ENCODE assay signal across 8 cellular contexts in genomic region chr20:32109392-32110172, GRCh38. TPM values are rescaled to one million over a fixed set of nuclear protein-coding genes. Genes with fewer than 3 reads are reported as not detected.
DNase-seq lines count a peak whose midpoint lies in the region; ATAC-seq and TF ChIP-seq lines count a peak whose summit lies in the region.

A gene with protein sequence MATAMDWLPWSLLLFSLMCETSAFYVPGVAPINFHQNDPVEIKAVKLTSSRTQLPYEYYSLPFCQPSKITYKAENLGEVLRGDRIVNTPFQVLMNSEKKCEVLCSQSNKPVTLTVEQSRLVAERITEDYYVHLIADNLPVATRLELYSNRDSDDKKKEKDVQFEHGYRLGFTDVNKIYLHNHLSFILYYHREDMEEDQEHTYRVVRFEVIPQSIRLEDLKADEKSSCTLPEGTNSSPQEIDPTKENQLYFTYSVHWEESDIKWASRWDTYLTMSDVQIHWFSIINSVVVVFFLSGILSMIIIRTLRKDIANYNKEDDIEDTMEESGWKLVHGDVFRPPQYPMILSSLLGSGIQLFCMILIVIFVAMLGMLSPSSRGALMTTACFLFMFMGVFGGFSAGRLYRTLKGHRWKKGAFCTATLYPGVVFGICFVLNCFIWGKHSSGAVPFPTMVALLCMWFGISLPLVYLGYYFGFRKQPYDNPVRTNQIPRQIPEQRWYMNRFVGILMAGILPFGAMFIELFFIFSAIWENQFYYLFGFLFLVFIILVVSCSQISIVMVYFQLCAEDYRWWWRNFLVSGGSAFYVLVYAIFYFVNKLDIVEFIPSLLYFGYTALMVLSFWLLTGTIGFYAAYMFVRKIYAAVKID (plus strand): TSS chr20:32109714. CDS start chr20:32109741, 27 bp downstream.

- H3K27ac ChIP-seq in rectal smooth muscle tissue (ENCODE audit: low read depth, low read length) = peak within 1 kb of the TSS; percentile 90
- H3K27ac ChIP-seq in aorta (ENCODE audit: low read depth in 1 of 2, low read length in 2 of 2) = peak within 1 kb of the TSS; percentile 61 to 96

- intact Hi-C loops in aorta (cut with DNase I) = no loop called here

- peak; percentile 86 for TF ChIP-seq POLR2A in GM18505 (IDR thresholded peaks at IDR 0.05; ENCODE audit: borderline replicate concordance, extremely low read depth, insufficient read depth, insufficient read length)

- peak within 1 kb of the TSS; percentile 75 for H3K9ac ChIP-seq in rectal smooth muscle tissue (ENCODE audit: low read length)

- H3K36me3 ChIP-seq in rectal smooth muscle tissue (ENCODE audit: control insufficient read depth, insufficient read depth, low read length) (no peaks in the 10 kb centered on the region), aorta (ENCODE audit: control insufficient read depth in 1 of 2, insufficient read depth in 2 of 2, low read length in 1 of 2) (no peaks in the 10 kb centered on the region)

- in situ Hi-C loops in astrocyte of the cerebellum (cut with HindIII; ENCODE audit: low sequenced_read_pairs) = no loop called here

- H3K9me3 ChIP-seq in aorta (ENCODE audit: control insufficient read depth, low read length) = no peaks in the 10 kb centered on the region

- ATAC-seq in GM18505 (IDR thresholded peaks at IDR 0.05; ENCODE audit: unreplicated experiment) (peak; percentile 84), HG02973 (IDR thresholded peaks at IDR 0.05; ENCODE audit: unreplicated experiment) (peak; percentile 73), aorta (ENCODE audit: low FRiP score) (peak; percentile 97)

- H3K4me1 ChIP-seq in rectal smooth muscle tissue (ENCODE audit: control insufficient read depth, insufficient read depth, low read length) (peaks cover 4% of the 10 kb centered on the region), aorta (ENCODE audit: control insufficient read depth in 1 of 2, insufficient read depth in 2 of 2, low read length in 2 of 2) (peaks cover 4% of the 10 kb centered on the region in 2 donors)

- no peak for TF ChIP-seq CTCF in astrocyte of the cerebellum (IDR thresholded peaks at IDR 0.05; ENCODE audit: low read depth, low read length, missing control alignments)

- 0% methylated on average over 38 of the region's 38 CpGs for WGBS in aorta, 2 donors

- H3K4me3 ChIP-seq in astrocyte of the cerebellum (ENCODE audit: low read depth, low read length) (peak within 1 kb of the TSS; percentile 100), rectal smooth muscle tissue (ENCODE audit: low read length) (peak within 1 kb of the TSS; percentile 74), aorta (ENCODE audit: low read length in 2 of 2) (peak within 1 kb of the TSS; percentile 91 to 97)

- no peaks in the 10 kb centered on the region for H3K27me3 ChIP-seq in rectal smooth muscle tissue (ENCODE audit: control insufficient read depth, insufficient read depth, low read length)
- H3K27me3 ChIP-seq in aorta (ENCODE audit: control insufficient read depth in 1 of 2, insufficient read depth in 2 of 2, low read length in 1 of 2) = no peaks in the 10 kb centered on the region

- peak; percentile 97 for DNase-seq in NCI-H2029 (lab: John Stamatoyannopoulos, UW)
- DNase-seq in T-helper 22 cell (ENCODE audit: low read depth) = peak; percentile 78
- DNase-seq in astrocyte of the cerebellum (ENCODE audit: low read depth) = peak; percentile 92
- DNase-seq in hepatic stellate cell (ENCODE audit: low spot score) = peak; percentile 86
- DNase-seq in aorta = peak; percentile 93 to 96

RNA-seq across cellular contexts. Expression of the gene that starts here (rescaled TPM):
- total RNA-seq in aorta = 10 to 100 TPM; 35.8 to 49.0 TPM
- 10 to 100 TPM in 1 of 2 donors, 1 to 10 TPM in 1; 8.1 to 19.7 TPM for polyA plus RNA-seq in aorta

Comparison
In these comparisons a context has a peak if more than half of its experiments do, and no peak if none do; other contexts are left out.
1. Peak in every context shown above with its lines: DNase-seq, ATAC-seq, H3K4me3 ChIP-seq and H3K27ac ChIP-seq.